9 cellular contexts compared by ENCODE assay signal in the genomic region with DNA sequence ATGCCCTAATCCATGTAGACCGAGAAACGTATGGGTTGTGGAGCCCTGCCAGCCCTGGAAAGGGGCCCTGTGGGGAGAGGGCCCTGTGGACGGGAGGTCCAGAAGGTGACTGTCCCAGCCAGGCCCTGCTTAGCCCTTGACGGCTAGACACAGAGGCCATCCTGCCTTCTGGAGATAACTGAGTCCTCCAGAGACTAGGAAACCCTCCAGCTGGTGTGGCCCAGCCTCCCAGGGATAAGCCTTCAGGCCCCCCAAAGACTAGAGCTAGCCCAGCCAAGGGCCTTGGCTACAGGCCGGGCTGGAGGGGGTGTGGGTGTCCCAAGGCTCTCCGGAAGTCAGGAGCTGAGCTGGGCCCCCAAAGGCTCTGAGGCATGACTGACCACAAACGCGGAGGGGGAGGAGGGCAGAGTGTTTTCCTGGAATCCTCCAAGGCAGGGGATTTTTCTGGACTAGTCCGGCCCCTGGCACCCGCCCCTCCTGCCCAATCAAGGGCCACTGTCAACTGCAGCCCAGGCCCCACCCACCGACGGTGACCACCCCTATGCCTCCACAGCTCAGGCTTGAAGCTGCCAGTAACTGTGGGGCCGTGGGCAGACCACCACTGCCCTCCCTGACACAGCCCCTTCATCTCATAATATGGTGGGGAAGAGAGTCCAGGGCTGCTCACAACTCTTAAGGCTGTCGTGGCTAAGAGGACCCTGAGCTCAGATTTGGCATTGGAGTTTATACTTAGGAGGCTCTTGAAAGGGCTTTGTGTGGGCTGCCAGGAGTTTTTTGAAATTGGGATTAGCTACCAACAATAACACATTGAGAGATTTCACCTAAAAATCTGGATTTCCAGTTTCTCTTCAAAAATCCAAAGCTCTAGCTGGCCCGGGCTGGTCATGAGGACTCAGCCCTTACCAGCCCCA. TPM values are rescaled to one million over a fixed set of nuclear protein-coding genes. Genes with fewer than 3 reads are reported as not detected.
DNase-seq lines count a peak whose midpoint lies in the region; ATAC-seq, FAIRE-seq and TF ChIP-seq lines count a peak whose summit lies in the region.
"Had no signal": no experiment of that assay in that cellular context is flagged by ENCODE, and none has a peak within 500 bp of the region (broad histone marks: within the 10 kb centered on the region; RNA-seq: fewer than 3 reads in every experiment).

No MANE protein-coding gene starts in this region.

- H3K36me3 ChIP-seq in BLaER1 (peaks cover 42% of the 10 kb centered on the region), RWPE2 (ENCODE audit: low read depth) (no peaks in the 10 kb centered on the region), gastroesophageal sphincter (no peaks in the 10 kb centered on the region)

- TF ChIP-seq CTCF in RWPE2 (IDR thresholded peaks at IDR 0.05; ENCODE audit: poor library complexity, severe bottlenecking) (no peak), gastroesophageal sphincter (IDR thresholded peaks at IDR 0.05) (no peak), osteocyte (IDR thresholded peaks at IDR 0.05) (no peak)

- H3K9me3 Mint-ChIP-seq in osteocyte (ENCODE audit: unreplicated experiment): no peaks in the 10 kb centered on the region
- H3K9me3 Mint-ChIP-seq: activated naive CD4-positive, alpha-beta T cell treated with anti-CD3 and anti-CD28 coated beads, Interleukin-2, amount 50 U/mL, for 72 hours had no signal

- peak overlapping the region; percentile 57 for H3K4me3 Mint-ChIP-seq in osteocyte (ENCODE audit: unreplicated experiment)

- H3K27me3 ChIP-seq in BLaER1 (no peaks in the 10 kb centered on the region), RWPE2 (ENCODE audit: insufficient read depth, poor library complexity, severe bottlenecking) (no peaks in the 10 kb centered on the region), gastroesophageal sphincter (no peaks in the 10 kb centered on the region)

- H3K4me1 ChIP-seq in BLaER1 (peaks cover 57% of the 10 kb centered on the region), RWPE2 (ENCODE audit: insufficient read depth, poor library complexity, severe bottlenecking) (peaks cover 54% of the 10 kb centered on the region), gastroesophageal sphincter (peaks cover 0 to 64% (median 44%) of the 10 kb centered on the region in 3 donors)

- H3K4me3 ChIP-seq in BLaER1 (no peak overlapping the region), RWPE2 (ENCODE audit: severe bottlenecking) (no peak overlapping the region), gastroesophageal sphincter (peak overlapping the region in 1 of 2 donors; percentile 83)

- no peak for TF ChIP-seq POLR2A in gastroesophageal sphincter (IDR thresholded peaks at IDR 0.05)

- 25 to 35% methylated on average over 1 to 5 of the region's 15 CpGs for WGBS in gastroesophageal sphincter (ENCODE audit: low coverage in 1 of 2), 2 donors

- H3K27me3 Mint-ChIP-seq in osteocyte (ENCODE audit: unreplicated experiment): no peaks in the 10 kb centered on the region

- DNase-seq in RWPE2 (ENCODE audit: low spot score) (no peak), osteocyte (ENCODE audit: extremely low spot score, unreplicated experiment) (no peak), G401 (ENCODE audit: low spot score) (no peak), GM19239 (ENCODE audit: insufficient read length, low spot score) (no peak)

- H3K4me2 ChIP-seq in BLaER1: peak overlapping the region; percentile 100

- peaks cover 49% of the 10 kb centered on the region for H3K4me1 Mint-ChIP-seq in osteocyte (ENCODE audit: unreplicated experiment)

- H3K27ac Mint-ChIP-seq in osteocyte (ENCODE audit: unreplicated experiment): peak overlapping the region; percentile 89

- H3K27ac ChIP-seq in BLaER1: no peak overlapping the region
- peak overlapping the region; percentile 94 for H3K27ac ChIP-seq in RWPE2 (ENCODE audit: poor library complexity, severe bottlenecking)
- peak overlapping the region; percentile 19 to 91 (median 88) for H3K27ac ChIP-seq in gastroesophageal sphincter

- FAIRE-seq in GM19239 (lab: Jason Lieb, UNC): no peak

- in situ Hi-C loops in G401 (cut with HindIII; ENCODE audit: low sequenced_read_pairs): no loop called here

- ATAC-seq in RWPE2 (ENCODE audit: low read depth): no peak
- peak; percentile 20 for ATAC-seq in gastroesophageal sphincter
- no peak for ATAC-seq in GM19023 (IDR thresholded peaks at IDR 0.05; ENCODE audit: unreplicated experiment)
- ATAC-seq in HG03280 (IDR thresholded peaks at IDR 0.05; ENCODE audit: unreplicated experiment): no peak

- no peak overlapping the region for H3K9ac ChIP-seq in BLaER1

- peaks cover 2% of the 10 kb centered on the region for H3K36me3 Mint-ChIP-seq in osteocyte (ENCODE audit: unreplicated experiment)
- H3K36me3 Mint-ChIP-seq: activated naive CD4-positive, alpha-beta T cell treated with anti-CD3 and anti-CD28 coated beads, Interleukin-2, amount 50 U/mL, for 72 hours had no signal

- H3K9me3 ChIP-seq in BLaER1 (no peaks in the 10 kb centered on the region), RWPE2 (ENCODE audit: severe bottlenecking) (no peaks in the 10 kb centered on the region), gastroesophageal sphincter (no peaks in the 10 kb centered on the region)

- H4K20me1 ChIP-seq in BLaER1: peaks cover 100% of the 10 kb centered on the region

- no peak for TF ChIP-seq EP300 in gastroesophageal sphincter (IDR thresholded peaks at IDR 0.05)

RNA-seq across cellular contexts. Expression of a gene that starts 0.8 kb away (rescaled TPM):
- total RNA-seq in gastroesophageal sphincter: 10 to 100 TPM in 3 of 4 donors, 1 to 10 TPM in 1; 6.8 to 35.8 (median 19.9) TPM
- total RNA-seq in osteocyte: 62.7 and 63.1 TPM in 2 replicates
- 9.9 and 14.4 TPM in 2 replicates for total RNA-seq in G401 (2014; rRNA removed; shearing (Covaris generic))
- total RNA-seq: activated naive CD4-positive, alpha-beta T cell treated with anti-CD3 and anti-CD28 coated beads, Interleukin-2, amount 50 U/mL, for 72 hours had no signal

RNA-seq across cellular contexts. Expression of a gene that starts 19.7 kb away (rescaled TPM):
- total RNA-seq in gastroesophageal sphincter: 10 to 100 TPM; 26.0 to 37.3 (median 34.7) TPM
- total RNA-seq in osteocyte: 21.0 and 23.7 TPM in 2 replicates
- total RNA-seq in G401 (2014; rRNA removed; shearing (Covaris generic)): 68.3 and 83.9 TPM in 2 replicates

RNA-seq across cellular contexts. Expression of a gene that starts 45.6 kb away (rescaled TPM):
- total RNA-seq in gastroesophageal sphincter: 10 to 100 TPM; 11.0 to 38.9 (median 17.8) TPM
- total RNA-seq in osteocyte: 35.5 and 40.1 TPM in 2 replicates
- total RNA-seq in G401 (2014; rRNA removed; shearing (Covaris generic)): 34.2 and 39.5 TPM in 2 replicates

RNA-seq across cellular contexts. Expression of a gene that starts 54.8 kb away (rescaled TPM):
- total RNA-seq in gastroesophageal sphincter (10 to 100 TPM; 39.6 to 55.6 (median 43.9) TPM), osteocyte (31.1 and 33.7 TPM in 2 replicates)
- total RNA-seq in G401 (2014; rRNA removed; shearing (Covaris generic)): 79.4 and 89.7 TPM in 2 replicates

RNA-seq across cellular contexts. Expression of a gene that starts 55.0 kb away (rescaled TPM):
- total RNA-seq in gastroesophageal sphincter: 10 to 100 TPM in 1 of 4 donors, 1 to 10 TPM in 3; 5.7 to 26.9 (median 7.9) TPM
- total RNA-seq in osteocyte: 58.6 and 59.9 TPM in 2 replicates
- total RNA-seq in G401 (2014; rRNA removed; shearing (Covaris generic)): 0.44 and 0.80 TPM in 2 replicates
